In genomic region chr11:20671856-20672546, GRCh38 we compare ENCODE assay signal across 9 cellular contexts. TPM values are rescaled to one million over a fixed set of nuclear protein-coding genes. Genes with fewer than 3 reads are reported as not detected.
DNase-seq lines count a peak whose midpoint lies in the region; ATAC-seq, FAIRE-seq and TF ChIP-seq lines count a peak whose summit lies in the region.
"Had no signal": no experiment of that assay in that cellular context is flagged by ENCODE, and none has a peak within 500 bp of the region (broad histone marks: within the 10 kb centered on the region; RNA-seq: fewer than 3 reads in every experiment).

No MANE protein-coding gene starts in this region.

- peaks cover 2% of the 10 kb centered on the region for H3K4me1 Mint-ChIP-seq in activated T-cell treated with anti-CD3 and anti-CD28 coated beads, Interleukin-2, amount 50 U/mL, for 4 hours (ENCODE audit: low read depth)

- ATAC-seq in HG03039 (IDR thresholded peaks at IDR 0.05; ENCODE audit: unreplicated experiment) (no peak), HG02840 (IDR thresholded peaks at IDR 0.05; ENCODE audit: low FRiP score, unreplicated experiment) (no peak)
- ATAC-seq in activated T-cell treated with anti-CD3 and anti-CD28 coated beads, Interleukin-2, amount 50 U/mL, for 4 hours, result no peak

- H3K4me1 ChIP-seq in esophagus muscularis mucosa, result peaks cover 0 to 21% (median 17%) of the 10 kb centered on the region in 4 donors

- DNase-seq in BJ (ENCODE audit: low read depth) (no peak), H7 (peak; percentile 29), NCI-H510A treated with DMSO at 0.1 percent for 48 hours (lab: John Stamatoyannopoulos, UW) (peak; percentile 64), esophagus muscularis mucosa (ENCODE audit: extremely low spot score) (peak; percentile 37), RCC 7860 (ENCODE audit: low spot score) (no peak)
- no peak for DNase-seq in activated T-cell treated with anti-CD3 and anti-CD28 coated beads, Interleukin-2, amount 50 U/mL, for 4 hours

- H3K36me3 ChIP-seq in BJ (ENCODE audit: control insufficient read depth, insufficient read depth, low read length) (no peaks in the 10 kb centered on the region), H7 (replicated peaks; ENCODE audit: control insufficient read depth, insufficient read depth, low read length) (no peaks in the 10 kb centered on the region), esophagus muscularis mucosa (no peaks in the 10 kb centered on the region)

- peaks cover 59% of the 10 kb centered on the region for H3K27me3 Mint-ChIP-seq in activated T-cell treated with anti-CD3 and anti-CD28 coated beads, Interleukin-2, amount 50 U/mL, for 4 hours (ENCODE audit: low read depth)

- intact Hi-C loops in esophagus muscularis mucosa (cut with DNase I), result no loop called here

- TF ChIP-seq CTCF in BJ (IDR thresholded peaks at IDR 0.05; ENCODE audit: insufficient read depth, low read depth, low read length) (0 out of 2 replicates have a peak, but pooled peaks have one; percentile 20), esophagus muscularis mucosa (IDR thresholded peaks at IDR 0.05) (peak in 1 of 3 experiments; percentile 7)

- no peak overlapping the region for H3K27ac ChIP-seq in esophagus muscularis mucosa (replicated peaks in 1 of 4)

- CTCF ChIA-PET in BJ (lab: Yijun Ruan, JAX), result interaction anchor here (1.0 to 2.3 kb wide), 4 partner anchors 8 to 28 kb away, joined by 3 to 6 read pairs (median 5); no protein-coding TSS in a partner anchor

- H3K4me3 ChIP-seq in BJ (ENCODE audit: low read depth, low read length) (no peak overlapping the region), H7 (ENCODE audit: insufficient read depth, low read depth, low read length) (no peak overlapping the region), esophagus muscularis mucosa (no peak overlapping the region)

- no peak overlapping the region for H3K4me3 Mint-ChIP-seq in activated T-cell treated with anti-CD3 and anti-CD28 coated beads, Interleukin-2, amount 50 U/mL, for 4 hours

- POLR2A ChIA-PET in BJ (lab: Charles Lee), result no interaction called here

- TF ChIP-seq POLR2A in esophagus muscularis mucosa (IDR thresholded peaks at IDR 0.05; ENCODE audit: low read depth), result no peak

- no peaks in the 10 kb centered on the region for H3K9me3 ChIP-seq in esophagus muscularis mucosa

- WGBS in esophagus muscularis mucosa, result 42% methylated on average over 6 of the region's 6 CpGs

- no peak for FAIRE-seq in RCC 7860 (lab: Jason Lieb, UNC)
- FAIRE-seq: G401.6 had no signal

- no peaks in the 10 kb centered on the region for H3K36me3 Mint-ChIP-seq in activated T-cell treated with anti-CD3 and anti-CD28 coated beads, Interleukin-2, amount 50 U/mL, for 4 hours (ENCODE audit: insufficient read depth)

- peaks cover 24% of the 10 kb centered on the region for H3K27me3 ChIP-seq in BJ (ENCODE audit: control insufficient read depth, insufficient read depth, low read length)
- H3K27me3 ChIP-seq in H7 (ENCODE audit: control insufficient read depth, insufficient read depth, low read length), result peaks cover 53% of the 10 kb centered on the region
- H3K27me3 ChIP-seq in esophagus muscularis mucosa, result peaks cover 0 to 86% (median 19%) of the 10 kb centered on the region in 4 donors

- no peaks in the 10 kb centered on the region for H3K9me3 Mint-ChIP-seq in activated T-cell treated with anti-CD3 and anti-CD28 coated beads, Interleukin-2, amount 50 U/mL, for 4 hours

- TF ChIP-seq EP300 in esophagus muscularis mucosa (IDR thresholded peaks at IDR 0.05), result no peak

RNA-seq across cellular contexts. Expression of gene NELL1, which starts 2.6 kb away (rescaled TPM):
- not detected in 2 replicates for polyA plus RNA-seq in BJ (2011; rRNA removed)
- polyA minus RNA-seq in BJ (2011; rRNA and poly(A)+ RNA removed), result not detected in 2 replicates
- 2.6 and 5.1 TPM in 2 replicates for total RNA-seq in H7 (2014; rRNA removed; shearing (Covaris generic))
- 1 to 10 TPM in 1 of 4 donors, under 1 TPM in 3; 0.65 to 2.7 (median 0.90) TPM for total RNA-seq in esophagus muscularis mucosa
- total RNA-seq in activated T-cell treated with anti-CD3 and anti-CD28 coated beads, Interleukin-2, amount 50 U/mL, for 4 hours, result not detected

Comparison
In these comparisons a context has a peak if more than half of its experiments do, and no peak if none do; other contexts are left out.
1. DNase-seq: peak in H7 (single experiment), NCI-H510A treated with DMSO at 0.1 percent for 48 hours (single experiment) and esophagus muscularis mucosa (single experiment); none in BJ (single experiment), RCC 7860 (single experiment) and activated T-cell treated with anti-CD3 and anti-CD28 coated beads, Interleukin-2, amount 50 U/mL, for 4 hours (single experiment).